ENCODE assay signal across 23 cellular contexts in genomic region chr3:16102187-16102561, GRCh38.
A peak's percentile ranks its signal among the peaks of the same experiment; 100 is the strongest.
DNase-seq lines count a peak whose midpoint lies in the region; ATAC-seq and TF ChIP-seq lines count a peak whose summit lies in the region.
"Had no signal": no experiment of that assay in that cellular context is flagged by ENCODE, and none has a peak within 500 bp of the region (broad histone marks: within the 10 kb centered on the region; RNA-seq: fewer than 3 reads in every experiment).

No MANE protein-coding gene starts in this region.

- no peak for DNase-seq in coronary artery (ENCODE audit: low spot score)
- DNase-seq in NCI-H526 (lab: John Stamatoyannopoulos, UW) = no peak
- no peak for DNase-seq in NCI-H187 (lab: John Stamatoyannopoulos, UW)
- DNase-seq: activated CD4-positive, alpha-beta T cell treated with anti-CD3 and anti-CD28 coated beads, Interleukin-2, amount 50 U/mL, for 1 hour; activated CD8-positive, alpha-beta memory T cell treated with anti-CD3 and anti-CD28 coated beads, Interleukin-2, amount 50 U/mL, for 4 hours; activated naive CD8-positive, alpha-beta T cell treated with anti-CD3 and anti-CD28 coated beads for 36 hours; CD4-positive, alpha-beta memory T cell; DMS79 treated with DMSO at 0.1 percent for 48 hours; left cardiac atrium; midbrain; NCI-H1105; NCI-H2107; NCI-H524; SHP77; spleen; stimulated activated CD4-positive, alpha-beta T cell treated with anti-CD3 and anti-CD28 coated beads, Interleukin-4, amount 100 ng/mL, for 24 hours; T-helper 17 cell had no signal

- no peaks in the 10 kb centered on the region for H3K27me3 ChIP-seq in BLaER1
- H3K27me3 ChIP-seq in OCI-LY3 (ENCODE audit: low read depth, low read length) = peaks cover 19% of the 10 kb centered on the region
- no peaks in the 10 kb centered on the region for H3K27me3 ChIP-seq in muscle layer of duodenum (ENCODE audit: low read depth, low read length)
- H3K27me3 ChIP-seq: spleen, tibial nerve had no signal

- H3K4me1 ChIP-seq in BLaER1 = peaks cover 10% of the 10 kb centered on the region
- peaks cover 5% of the 10 kb centered on the region for H3K4me1 ChIP-seq in OCI-LY3 (ENCODE audit: low read length)
- H3K4me1 ChIP-seq in muscle layer of duodenum (ENCODE audit: control insufficient read depth in 1 of 2, insufficient read depth in 2 of 2, low read length in 2 of 2) = no peaks in the 10 kb centered on the region
- H3K4me1 ChIP-seq: spleen had no signal

- no peak overlapping the region for H3K27ac ChIP-seq in BLaER1
- H3K27ac ChIP-seq in OCI-LY3 (ENCODE audit: low read length) = no peak overlapping the region; the same call in 1 of the 2 replicates
- H3K27ac ChIP-seq in coronary artery = peak overlapping the region; percentile 7 to 30
- peak overlapping the region; percentile 8 for H3K27ac ChIP-seq in muscle layer of duodenum (ENCODE audit: low read length)
- H3K27ac ChIP-seq: spleen had no signal

- H3K4me2 ChIP-seq in BLaER1 (peak overlapping the region; percentile 36), OCI-LY3 (ENCODE audit: low read length) (0 out of 2 replicates have a peak overlapping the region, but pooled peaks have one; percentile 46)

- no peak overlapping the region for H3K4me3 ChIP-seq in BLaER1
- H3K4me3 ChIP-seq in OCI-LY3 (ENCODE audit: low read length) = no peak overlapping the region
- H3K4me3 ChIP-seq in coronary artery = no peak overlapping the region
- no peak overlapping the region for H3K4me3 ChIP-seq in muscle layer of duodenum (ENCODE audit: low read depth in 1 of 2, low read length in 2 of 2)
- H3K4me3 ChIP-seq: spleen, tibial nerve had no signal

- TF ChIP-seq CTCF in OCI-LY3 (IDR thresholded peaks at IDR 0.05; ENCODE audit: low read depth, low read length) = no peak
- no peak for TF ChIP-seq CTCF in coronary artery (IDR thresholded peaks at IDR 0.05)

- H2AFZ ChIP-seq in OCI-LY3 (ENCODE audit: low read depth, low read length) = no peak overlapping the region

- H4K20me1 ChIP-seq in BLaER1 (no peaks in the 10 kb centered on the region), OCI-LY3 (ENCODE audit: insufficient read depth, low read length) (no peaks in the 10 kb centered on the region)

- ATAC-seq in HG02970 (IDR thresholded peaks at IDR 0.05; ENCODE audit: low FRiP score, unreplicated experiment) (no peak), HG03521 (IDR thresholded peaks at IDR 0.05; ENCODE audit: unreplicated experiment) (no peak)
- ATAC-seq: T-helper 17 cell had no signal

- no peaks in the 10 kb centered on the region for H3K79me2 ChIP-seq in OCI-LY3 (ENCODE audit: low read length)

- H3K9me3 ChIP-seq in BLaER1 (no peaks in the 10 kb centered on the region), OCI-LY3 (ENCODE audit: insufficient read depth, low read length) (no peaks in the 10 kb centered on the region), muscle layer of duodenum (ENCODE audit: control insufficient read depth in 1 of 2, low read length in 2 of 2) (no peaks in the 10 kb centered on the region)
- H3K9me3 ChIP-seq: spleen, tibial nerve had no signal

- H3K9ac ChIP-seq in BLaER1 = no peak overlapping the region
- H3K9ac ChIP-seq in OCI-LY3 (ENCODE audit: low read length) = no peak overlapping the region

- no peaks in the 10 kb centered on the region for H3K36me3 ChIP-seq in BLaER1
- H3K36me3 ChIP-seq in OCI-LY3 (replicated peaks; ENCODE audit: low read depth, low read length) = no peaks in the 10 kb centered on the region
- H3K36me3 ChIP-seq in muscle layer of duodenum (ENCODE audit: control insufficient read depth in 1 of 2, insufficient read depth in 2 of 2, low read length in 2 of 2) = no peaks in the 10 kb centered on the region
- H3K36me3 ChIP-seq: spleen, tibial nerve had no signal

Comparison
In these comparisons a context has a peak if more than half of its experiments do, and no peak if none do; other contexts are left out.
1. H3K27ac ChIP-seq: peak in coronary artery (2 of 2) and muscle layer of duodenum (single experiment); none in BLaER1 (single experiment) and OCI-LY3 (single experiment).